ENCODE assay signal across 15 cellular contexts in the genomic region with DNA sequence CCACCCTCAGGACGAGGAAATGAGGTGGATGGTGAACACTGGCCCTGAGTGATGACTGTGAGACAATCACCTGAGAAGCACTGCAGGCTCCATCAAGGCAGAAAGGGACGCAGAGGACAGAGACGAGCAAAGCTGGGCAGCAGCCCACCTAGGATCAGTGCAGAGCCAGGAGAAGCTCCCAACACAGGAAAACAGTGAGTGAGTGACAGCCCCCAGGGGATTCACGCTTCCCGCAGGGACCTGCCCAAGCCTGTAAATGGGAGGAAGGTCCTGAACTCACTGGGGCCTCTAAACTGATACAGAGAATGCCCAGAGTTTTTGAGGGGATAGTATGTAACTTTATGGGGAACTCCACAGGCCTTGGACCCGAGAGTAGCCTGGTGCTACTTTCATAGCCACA.
DNase-seq lines count a peak whose midpoint lies in the region; ATAC-seq and TF ChIP-seq lines count a peak whose summit lies in the region.
"Had no signal": no experiment of that assay in that cellular context is flagged by ENCODE, and none has a peak within 500 bp of the region (broad histone marks: within the 10 kb centered on the region; RNA-seq: fewer than 3 reads in every experiment).

No MANE protein-coding gene starts in this region.

- H3K36me3 ChIP-seq in mammary epithelial cell (ENCODE audit: insufficient read depth, low read length) = no peaks in the 10 kb centered on the region
- H3K36me3 ChIP-seq in MM.1S (replicated peaks; ENCODE audit: insufficient read depth, low read length) = no peaks in the 10 kb centered on the region
- H3K36me3 ChIP-seq in PC-3 (ENCODE audit: low read depth, low read length) = no peaks in the 10 kb centered on the region
- H3K36me3 ChIP-seq: BLaER1 had no signal

- intact Hi-C loops in mammary epithelial cell (cut with micrococcal nuclease) = no loop called here
- intact Hi-C loops in MCF 10A (cut with micrococcal nuclease) = no loop called here
- intact Hi-C loops in PC-3 (cut with micrococcal nuclease) = no loop called here

- ATAC-seq in esophagus mucosa (peak; percentile 22), PC-3 (no peak)
- ATAC-seq: HCT116 had no signal

- no peaks in the 10 kb centered on the region for H3K9me3 Mint-ChIP-seq in MCF 10A (ENCODE audit: unreplicated experiment)
- peaks cover 15% of the 10 kb centered on the region for H3K9me3 Mint-ChIP-seq in nephron progenitor cell

- TF ChIP-seq CTCF in mammary epithelial cell (conservative IDR thresholded peaks at IDR 0.05 in 1 of 2, IDR thresholded peaks at IDR 0.05 in 1 of 2; ENCODE audit: extremely low read depth in 1 of 2, insufficient read depth in 1 of 2, low read depth in 1 of 2, low read length in 2 of 2) = no peak
- no peak for TF ChIP-seq CTCF in MCF 10A (IDR thresholded peaks at IDR 0.05; ENCODE audit: unreplicated experiment)
- no peak for TF ChIP-seq CTCF in nephron progenitor cell (IDR thresholded peaks at IDR 0.05)
- no peak for TF ChIP-seq CTCF in MM.1S (IDR thresholded peaks at IDR 0.05; ENCODE audit: low read length)
- no peak for TF ChIP-seq CTCF in PC-3 (conservative IDR thresholded peaks at IDR 0.05; ENCODE audit: low read depth, low read length)

- POLR2A ChIA-PET in MCF 10A (lab: Yijun Ruan, JAX) (no interaction called here), PC-3 (lab: Charles Lee; ENCODE audit: unreplicated experiment) (no interaction called here)

- no peaks in the 10 kb centered on the region for H3K79me2 ChIP-seq in mammary epithelial cell (ENCODE audit: insufficient read depth, low read length)
- H3K79me2 ChIP-seq in MM.1S (ENCODE audit: low read length) = no peaks in the 10 kb centered on the region
- H3K79me2 ChIP-seq in PC-3 (ENCODE audit: low read length) = no peaks in the 10 kb centered on the region

- H3K9ac ChIP-seq in mammary epithelial cell (ENCODE audit: insufficient read depth, low read length) (no peak overlapping the region), MM.1S (ENCODE audit: low read length) (no peak overlapping the region), PC-3 (ENCODE audit: low read length) (no peak overlapping the region)
- H3K9ac ChIP-seq: BLaER1 had no signal

- 32% methylated on average over 5 of the region's 6 CpGs for WGBS in mammary epithelial cell (ENCODE audit: low coverage, missing lambda C conversion rate)

- no peaks in the 10 kb centered on the region for H3F3A ChIP-seq in MM.1S (ENCODE audit: insufficient read depth, low read length)
- no peaks in the 10 kb centered on the region for H3F3A ChIP-seq in PC-3 (ENCODE audit: low read length, unreplicated experiment)

- peak overlapping the region; percentile 50 for H2AFZ ChIP-seq in mammary epithelial cell (ENCODE audit: low read depth, low read length)
- H2AFZ ChIP-seq in MM.1S (ENCODE audit: low read length) = no peak overlapping the region
- no peak overlapping the region for H2AFZ ChIP-seq in PC-3 (ENCODE audit: low read length)

- H3K27me3 Mint-ChIP-seq in MCF 10A (ENCODE audit: insufficient read depth, unreplicated experiment) (peaks cover 73% of the 10 kb centered on the region), nephron progenitor cell (ENCODE audit: low read depth, poor library complexity) (no peaks in the 10 kb centered on the region)
- H3K27me3 Mint-ChIP-seq: CD8-positive, alpha-beta memory T cell had no signal

- DNase-seq in mammary epithelial cell (no peak), MCF 10A (ENCODE audit: unreplicated experiment) (no peak), nephron progenitor cell (peak; percentile 15), MM.1S (no peak), hypothalamus (lab: John Stamatoyannopoulos, UW) (no peak), PC-3 (no peak)
- DNase-seq: Caco-2; CD8-positive, alpha-beta memory T cell; DND-41; GF-D8 had no signal

- CTCF ChIA-PET in mammary epithelial cell (lab: Charles Lee; ENCODE audit: low non-redundant PET) = no interaction called here
- CTCF ChIA-PET in MCF 10A (lab: Yijun Ruan, JAX) = interaction anchor here (0.6 to 0.7 kb wide), 2 partner anchors 73 to 386 kb away, joined by 3 read pairs; no protein-coding TSS in a partner anchor
- CTCF ChIA-PET in PC-3 (lab: Charles Lee) = no interaction called here

- H3K4me1 ChIP-seq in mammary epithelial cell (ENCODE audit: insufficient read depth, low read length) = peaks cover 9% of the 10 kb centered on the region
- no peaks in the 10 kb centered on the region for H3K4me1 ChIP-seq in MM.1S (ENCODE audit: low read length)
- H3K4me1 ChIP-seq in PC-3 (ENCODE audit: insufficient read depth, low read length) = no peaks in the 10 kb centered on the region
- H3K4me1 ChIP-seq: BLaER1, Caco-2 had no signal

- no peak overlapping the region for H3K27ac Mint-ChIP-seq in MCF 10A (ENCODE audit: low read depth, unreplicated experiment)
- H3K27ac Mint-ChIP-seq in nephron progenitor cell = peak overlapping the region; percentile 43
- H3K27ac Mint-ChIP-seq: CD8-positive, alpha-beta memory T cell had no signal

- H3K4me2 ChIP-seq in mammary epithelial cell (ENCODE audit: insufficient read depth, low read depth, low read length) = no peak overlapping the region
- no peak overlapping the region for H3K4me2 ChIP-seq in MM.1S (ENCODE audit: low read depth, low read length)
- no peak overlapping the region for H3K4me2 ChIP-seq in PC-3 (ENCODE audit: low read length)
- H3K4me2 ChIP-seq: BLaER1 had no signal

- H3K27me3 ChIP-seq in mammary epithelial cell (ENCODE audit: insufficient read depth, low read length) (no peaks in the 10 kb centered on the region), MM.1S (replicated peaks; ENCODE audit: insufficient read depth, low read length) (no peaks in the 10 kb centered on the region), PC-3 (ENCODE audit: low read length) (no peaks in the 10 kb centered on the region)
- H3K27me3 ChIP-seq: BLaER1 had no signal

- H3K4me3 Mint-ChIP-seq in MCF 10A (ENCODE audit: unreplicated experiment) (no peak overlapping the region), nephron progenitor cell (no peak overlapping the region)
- H3K4me3 Mint-ChIP-seq: CD8-positive, alpha-beta memory T cell had no signal

- H3K9me2 ChIP-seq in MM.1S (replicated peaks; ENCODE audit: insufficient read depth, low read length) (no peaks in the 10 kb centered on the region), PC-3 (replicated peaks; ENCODE audit: low read length) (no peaks in the 10 kb centered on the region)

- H3K27ac ChIP-seq in mammary epithelial cell (ENCODE audit: insufficient read depth, low read depth, low read length) (no peak overlapping the region), MM.1S (ENCODE audit: low read length) (no peak overlapping the region), PC-3 (ENCODE audit: low read length) (no peak overlapping the region)
- H3K27ac ChIP-seq: 22Rv1, BLaER1, HL-60 had no signal

- H3K4me1 Mint-ChIP-seq in MCF 10A (ENCODE audit: insufficient read depth, unreplicated experiment) (no peaks in the 10 kb centered on the region), nephron progenitor cell (peaks cover 5% of the 10 kb centered on the region)
- H3K4me1 Mint-ChIP-seq: CD8-positive, alpha-beta memory T cell had no signal

- in situ Hi-C loops in mammary epithelial cell (cut with MboI; ENCODE audit: low sequenced_read_pairs in 2 of 2) = no loop called here

- no peaks in the 10 kb centered on the region for H4K20me1 ChIP-seq in mammary epithelial cell (ENCODE audit: insufficient read depth, low read length)
- H4K20me1 ChIP-seq in MM.1S (ENCODE audit: insufficient read depth, low read length) = no peaks in the 10 kb centered on the region
- no peaks in the 10 kb centered on the region for H4K20me1 ChIP-seq in PC-3 (ENCODE audit: low read length)
- H4K20me1 ChIP-seq: BLaER1 had no signal

- no peaks in the 10 kb centered on the region for H3K36me3 Mint-ChIP-seq in MCF 10A (ENCODE audit: insufficient read depth, unreplicated experiment)
- H3K36me3 Mint-ChIP-seq in nephron progenitor cell (ENCODE audit: low read depth) = no peaks in the 10 kb centered on the region
- H3K36me3 Mint-ChIP-seq: CD8-positive, alpha-beta memory T cell had no signal

- H3K9me3 ChIP-seq in mammary epithelial cell (replicated peaks; ENCODE audit: insufficient read depth, low read length) = no peaks in the 10 kb centered on the region
- H3K9me3 ChIP-seq in MM.1S (replicated peaks; ENCODE audit: insufficient read depth, low read length) = no peaks in the 10 kb centered on the region
- no peaks in the 10 kb centered on the region for H3K9me3 ChIP-seq in PC-3 (ENCODE audit: low read length)
- H3K9me3 ChIP-seq: BLaER1, Caco-2 had no signal

- dilution Hi-C loops in mammary epithelial cell (cut with HindIII; ENCODE audit: low sequenced_read_pairs) = no loop called here

- BruUV-seq in mammary epithelial cell (replicated peaks; lab: Mats Ljungman, UMichigan) (no TSS peak), MCF 10A (replicated peaks; lab: Mats Ljungman, UMichigan) (no TSS peak), PC-3 (replicated peaks; lab: Mats Ljungman, UMichigan) (no TSS peak)

- H3K4me3 ChIP-seq in mammary epithelial cell (replicated peaks in 1 of 3; ENCODE audit: insufficient read depth in 1 of 3, low read depth in 2 of 3, low read length in 3 of 3) (no peak overlapping the region), MM.1S (ENCODE audit: low read length) (no peak overlapping the region), PC-3 (ENCODE audit: low read length) (no peak overlapping the region)
- H3K4me3 ChIP-seq: BLaER1 had no signal
